Comparison of ENCODE assay signal across 12 cellular contexts in the genomic region with DNA sequence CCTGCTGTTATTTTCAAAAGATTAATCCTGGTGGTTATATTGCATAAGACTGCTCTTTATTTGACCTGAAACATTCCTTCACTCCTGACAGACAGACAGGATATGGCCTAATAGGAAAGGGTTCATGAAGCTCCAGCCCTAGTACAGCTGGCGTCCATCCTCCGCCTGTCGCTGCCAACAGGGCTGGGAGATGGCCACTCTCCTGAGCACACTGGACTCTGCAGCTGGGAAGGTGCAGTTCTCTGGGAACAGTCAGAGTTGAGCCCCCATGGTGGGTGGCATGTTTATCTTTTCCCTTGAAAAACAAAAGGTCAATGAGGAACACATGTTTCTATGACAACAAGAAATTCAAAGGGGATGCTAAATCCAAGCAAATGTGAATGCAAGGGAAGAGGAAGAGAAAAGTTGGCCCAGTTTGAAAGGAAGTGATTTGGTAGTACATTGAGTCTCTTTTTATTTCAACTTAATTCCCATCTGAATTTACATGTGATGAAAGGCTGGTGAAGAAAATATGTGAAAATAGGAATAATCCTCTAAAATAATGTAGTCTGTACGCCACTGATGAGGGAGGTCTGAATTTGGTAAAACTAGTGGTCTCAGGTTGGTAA.
A peak's percentile ranks its signal among the peaks of the same experiment; 100 is the strongest.
DNase-seq lines count a peak whose midpoint lies in the region; ATAC-seq and TF ChIP-seq lines count a peak whose summit lies in the region.
"Had no signal": no experiment of that assay in that cellular context is flagged by ENCODE, and none has a peak within 500 bp of the region (broad histone marks: within the 10 kb centered on the region; RNA-seq: fewer than 3 reads in every experiment).

No MANE protein-coding gene starts in this region.

- H3K27ac ChIP-seq in body of pancreas (no peak overlapping the region), left ventricle myocardium inferior (replicated peaks) (peak overlapping the region; percentile 84), neuronal stem cell (replicated peaks; ENCODE audit: low read length) (no peak overlapping the region)

- TF ChIP-seq CTCF in AG10803 (conservative IDR thresholded peaks at IDR 0.05; ENCODE audit: low read length): no peak
- TF ChIP-seq CTCF in body of pancreas (IDR thresholded peaks at IDR 0.05): no peak
- no peak for TF ChIP-seq CTCF in left ventricle myocardium inferior (IDR thresholded peaks at IDR 0.05; ENCODE audit: borderline replicate concordance)

- no peak overlapping the region for H4K91ac ChIP-seq in neuronal stem cell (ENCODE audit: low read depth, low read length, poor library complexity)

- H3K79me1 ChIP-seq in neuronal stem cell (ENCODE audit: low read depth, low read length): no peaks in the 10 kb centered on the region

- no peak overlapping the region for H2BK5ac ChIP-seq in neuronal stem cell (ENCODE audit: low read length)

- no peak overlapping the region for H3K4me2 ChIP-seq in neuronal stem cell (ENCODE audit: insufficient read depth, low read length, poor library complexity, severe bottlenecking)

- no peak overlapping the region for H2BK12ac ChIP-seq in neuronal stem cell (ENCODE audit: low read length)

- H2AFZ ChIP-seq in neuronal stem cell (ENCODE audit: low read length): no peak overlapping the region

- H3K27me3 ChIP-seq in body of pancreas (no peaks in the 10 kb centered on the region), left ventricle myocardium inferior (ENCODE audit: low read depth) (no peaks in the 10 kb centered on the region), neuronal stem cell (ENCODE audit: control insufficient read depth in 3 of 3, insufficient read depth in 3 of 3, low read depth in 1 of 3, low read length in 3 of 3) (no peaks in the 10 kb centered on the region)

- no peak for TF ChIP-seq POLR2A in body of pancreas (IDR thresholded peaks at IDR 0.05)

- no peak overlapping the region for H3K18ac ChIP-seq in neuronal stem cell (ENCODE audit: low read length)

- H2AK5ac ChIP-seq in neuronal stem cell (ENCODE audit: low read depth, low read length): no peak overlapping the region

- no peak overlapping the region for H3K14ac ChIP-seq in neuronal stem cell (ENCODE audit: low read length)

- H2BK15ac ChIP-seq in neuronal stem cell (ENCODE audit: low read length): no peak overlapping the region

- no peak overlapping the region for H3K4me3 ChIP-seq in AG10803 (ENCODE audit: low read length)
- H3K4me3 ChIP-seq in body of pancreas: no peak overlapping the region
- H3K4me3 ChIP-seq in left ventricle myocardium inferior: no peak overlapping the region
- no peak overlapping the region for H3K4me3 ChIP-seq in neuronal stem cell (ENCODE audit: low read length in 2 of 2)

- ATAC-seq in body of pancreas (peak; percentile 52), HG03175 (IDR thresholded peaks at IDR 0.05; ENCODE audit: unreplicated experiment) (no peak), HG02798 (IDR thresholded peaks at IDR 0.05; ENCODE audit: poor library complexity, unreplicated experiment) (no peak)
- ATAC-seq: activated naive CD8-positive, alpha-beta T cell treated with anti-CD3 and anti-CD28 coated beads, Interleukin-2, amount 50 U/mL, for 24 hours; left colon; PC-3 had no signal

- no peaks in the 10 kb centered on the region for H3K36me3 ChIP-seq in body of pancreas (replicated peaks in 1 of 2; ENCODE audit: insufficient read depth in 1 of 2, low read depth in 2 of 2)
- H3K36me3 ChIP-seq in left ventricle myocardium inferior: no peaks in the 10 kb centered on the region
- H3K36me3 ChIP-seq in neuronal stem cell (replicated peaks in 1 of 2; ENCODE audit: control insufficient read depth in 2 of 2, insufficient read depth in 2 of 2, low read length in 2 of 2): no peaks in the 10 kb centered on the region

- intact Hi-C loops in body of pancreas (cut with DNase I): no loop called here
- intact Hi-C loops in left ventricle myocardium inferior (cut with micrococcal nuclease): no loop called here

- H3K4me1 ChIP-seq in body of pancreas: peaks cover 25% of the 10 kb centered on the region
- peaks cover 8% of the 10 kb centered on the region for H3K4me1 ChIP-seq in left ventricle myocardium inferior
- H3K4me1 ChIP-seq in neuronal stem cell (ENCODE audit: control insufficient read depth in 2 of 2, insufficient read depth in 1 of 2, low read depth in 1 of 2, low read length in 2 of 2): peaks cover 7 to 8% of the 10 kb centered on the region in 2 donors

- no peak overlapping the region for H3K9ac ChIP-seq in neuronal stem cell (ENCODE audit: low read depth, low read length, poor library complexity)

- 83 to 91% methylated on average over 4 of the region's 4 CpGs for WGBS in body of pancreas, 2 donors
- no CpG with 5 or more reads among the region's 4 CpGs for WGBS in neuronal stem cell (ENCODE audit: extremely low coverage in 2 of 2, insufficient read length in 2 of 2, insufficient replicate concordance in 1 of 2), 2 donors

- H3K4ac ChIP-seq in neuronal stem cell (ENCODE audit: low read length): no peak overlapping the region

- no peak overlapping the region for H2BK120ac ChIP-seq in neuronal stem cell (ENCODE audit: low read depth, low read length)

- H4K8ac ChIP-seq in neuronal stem cell (ENCODE audit: low read depth, low read length): no peak overlapping the region

- H3K9me3 ChIP-seq in body of pancreas (no peaks in the 10 kb centered on the region), left ventricle myocardium inferior (replicated peaks) (no peaks in the 10 kb centered on the region), neuronal stem cell (replicated peaks in 1 of 2; ENCODE audit: control insufficient read depth in 2 of 2, insufficient read depth in 1 of 2, low read depth in 1 of 2, low read length in 2 of 2) (no peaks in the 10 kb centered on the region)

- no peak overlapping the region for H3K23ac ChIP-seq in neuronal stem cell (ENCODE audit: low read depth, low read length, poor library complexity)

- DNase-seq in AG10803 (ENCODE audit: low read depth): peak; percentile 12
- peak; percentile 28 to 47 (median 36) for DNase-seq in body of pancreas
- peak; percentile 81 for DNase-seq in left ventricle myocardium inferior
- DNase-seq in neuronal stem cell (ENCODE audit: low spot score): peak; percentile 21
- no peak for DNase-seq in NCI-H2107 treated with DMSO at 0.1 percent for 48 hours (lab: John Stamatoyannopoulos, UW; ENCODE audit: unreplicated experiment)
- DNase-seq in NCI-H2227 (lab: John Stamatoyannopoulos, UW; ENCODE audit: unreplicated experiment): no peak
- DNase-seq: activated naive CD8-positive, alpha-beta T cell treated with anti-CD3 and anti-CD28 coated beads, Interleukin-2, amount 50 U/mL, for 24 hours; NCI-H187 treated with DMSO at 0.1 percent for 48 hours; PC-3 had no signal

Comparison
In these comparisons a context has a peak if more than half of its experiments do, and no peak if none do; other contexts are left out.
1. DNase-seq: peak in AG10803 (single experiment), body of pancreas (4 of 4), left ventricle myocardium inferior (single experiment) and neuronal stem cell (single experiment); none in NCI-H2107 treated with DMSO at 0.1 percent for 48 hours (single experiment) and NCI-H2227 (single experiment).